ENCODE assay signal across 14 cellular contexts in the genomic region with DNA sequence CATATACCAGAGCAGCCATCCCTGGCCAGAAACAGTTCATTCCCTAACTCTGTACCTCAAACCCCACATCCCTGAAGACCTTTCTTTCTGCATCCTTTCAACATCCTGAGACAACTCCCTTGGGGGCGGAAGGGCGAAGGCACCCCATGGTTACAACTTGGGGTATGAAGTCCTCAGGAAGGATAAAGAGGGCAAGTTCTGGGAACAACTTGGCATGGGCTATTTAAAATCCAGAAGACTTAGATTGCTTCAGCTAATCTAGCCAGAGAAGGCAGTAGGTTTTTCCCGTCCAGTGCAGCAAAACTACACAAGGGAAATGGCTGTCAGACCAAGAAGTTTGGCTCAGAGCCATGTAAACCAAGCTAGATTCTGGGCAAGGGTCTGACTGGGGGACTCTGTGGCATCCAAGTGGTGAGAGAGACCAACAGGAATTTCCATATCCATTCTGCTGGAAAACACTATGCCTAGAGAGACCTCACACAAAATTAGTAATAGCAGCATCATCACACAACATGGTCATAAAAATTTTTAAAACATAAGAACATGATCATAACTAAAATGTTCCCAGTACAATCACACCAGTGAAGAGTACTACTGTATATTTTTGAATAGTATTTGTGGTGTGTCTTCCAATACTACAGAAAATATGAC.
"Had no signal": no experiment of that assay in that cellular context is flagged by ENCODE, and none has a peak within 500 bp of the region (broad histone marks: within the 10 kb centered on the region; RNA-seq: fewer than 3 reads in every experiment).

No MANE protein-coding gene starts in this region.

- H3K27ac Mint-ChIP-seq: activated naive CD8-positive, alpha-beta T cell treated with anti-CD3 and anti-CD28 coated beads, Interleukin-2, amount 10 ng/mL, durations not matched to agents 7 days and 5 days; activated T-helper 2 cell treated with anti-CD3 and anti-CD28 coated beads, Interferon-gamma antibody, Interleukin-2, Interleukin-4, amounts not matched to agents 10 μg/mL and 5 μg/mL and 100 μg/mL, durations not matched to agents 14 hours and 24 hours and 36 hours; brain; natural killer cell; stimulated activated naive CD8-positive, alpha-beta T cell treated with anti-CD3 and anti-CD28 coated beads, Interleukin-15, Interleukin-2, amounts not matched to agents 100 ng/mL and 50 ng/mL, for 24 hours had no signal

- H3K36me3 Mint-ChIP-seq: activated naive CD8-positive, alpha-beta T cell treated with anti-CD3 and anti-CD28 coated beads, Interleukin-2, amount 10 ng/mL, durations not matched to agents 7 days and 5 days; brain; natural killer cell had no signal

- H3K9me3 Mint-ChIP-seq: natural killer cell had no signal

- DNase-seq: activated CD4-positive, alpha-beta T cell treated with anti-CD3 and anti-CD28 coated beads, Interleukin-2, amount 50 U/mL, for 1 hour; activated CD4-positive, CD25-positive, alpha-beta regulatory T cell treated with anti-CD3 and anti-CD28 coated beads, Interleukin-2, amount 50 U/mL, for 72 hours; activated naive CD4-positive, alpha-beta T cell treated with Interleukin-2 at 50 U/mL for 16 hours; activated naive CD8-positive, alpha-beta T cell treated with anti-CD3 and anti-CD28 coated beads, Interleukin-2, amount 10 ng/mL, durations not matched to agents 7 days and 5 days; amygdala; heart right ventricle; mesendoderm; natural killer cell; stimulated activated CD4-positive, alpha-beta T cell treated with anti-CD3 and anti-CD28 coated beads, Interleukin-2, amount 100 ng/mL, for 24 hours; T-helper 2 cell; trophoblast cell had no signal

- H3K4me1 Mint-ChIP-seq: brain, natural killer cell had no signal

- ATAC-seq: heart right ventricle, natural killer cell had no signal

- H3K27me3 Mint-ChIP-seq: brain had no signal

- H3K4me3 Mint-ChIP-seq: activated naive CD8-positive, alpha-beta T cell treated with anti-CD3 and anti-CD28 coated beads, Interleukin-2, amount 10 ng/mL, durations not matched to agents 7 days and 5 days; brain; natural killer cell had no signal
